In genomic region chr4:102849579-102850104, GRCh38 we compare ENCODE assay signal across 1 cellular context.
A peak's percentile ranks its signal among the peaks of the same experiment; 100 is the strongest.
TF ChIP-seq lines count a peak whose summit lies in the region.

No MANE protein-coding gene starts in this region.

TF ChIP-seq in K562, 482 proteins besides CTCF, POLR2A, EP300 and RAD21:
- TF ChIP-seq TEAD1 (CRISPR knock-in tag; IDR thresholded peaks at IDR 0.05) (no peak), C11orf30 (IDR thresholded peaks at IDR 0.05; ENCODE audit: low read depth) (peak; percentile 32; the same call in 1 of the 2 replicates), MAFF (IDR thresholded peaks at IDR 0.05; ENCODE audit: low read length) (peak; percentile 8; the same call in 1 of the 2 replicates), TCFL5 (CRISPR knock-in tag; conservative IDR thresholded peaks at IDR 0.05) (no peak), NFE2 (IDR thresholded peaks at IDR 0.05; ENCODE audit: low read depth) (peak; percentile 43; the same call in 1 of the 2 replicates), ESRRA (IDR thresholded peaks at IDR 0.05; ENCODE audit: borderline replicate concordance, low read depth) (no peak), MED1 (CRISPR knock-in tag; IDR thresholded peaks at IDR 0.05; ENCODE audit: borderline replicate concordance) (no peak), KLF13 (tag; IDR thresholded peaks at IDR 0.05; ENCODE audit: borderline replicate concordance, low read depth) (no peak), MAFG (tag; conservative IDR thresholded peaks at IDR 0.05) (peak; percentile 59), ZNF316 (IDR thresholded peaks at IDR 0.05) (peak; percentile 71)
